Comparison of ENCODE assay signal across 8 cellular contexts in genomic region chr6:142207265-142207877, GRCh38.
DNase-seq lines count a peak whose midpoint lies in the region; ATAC-seq and TF ChIP-seq lines count a peak whose summit lies in the region.

No MANE protein-coding gene starts in this region.

- H3K9me3 ChIP-seq in prostate gland = no peaks in the 10 kb centered on the region

- no peaks in the 10 kb centered on the region for H3K36me3 ChIP-seq in prostate gland

- DNase-seq in GM10266 (ENCODE audit: extremely low spot score) (no peak), NCI-H69 (lab: John Stamatoyannopoulos, UW) (peak; percentile 83), foreskin fibroblast (peak; percentile 33 to 76), prostate gland (ENCODE audit: low spot score) (peak; percentile 34), KG1 (lab: John Stamatoyannopoulos, UW) (no peak)
- DNase-seq in activated T-cell treated with anti-CD3 and anti-CD28 coated beads, Interleukin-2, amount 50 U/mL, for 1 hour = peak; percentile 46

- H3K27ac ChIP-seq in prostate gland = no peak overlapping the region

- TF ChIP-seq CTCF in GM10266 (IDR thresholded peaks at IDR 0.05; ENCODE audit: control insufficient read depth, insufficient read depth, low read depth, missing control alignments) (peak; percentile 52), foreskin fibroblast (IDR thresholded peaks at IDR 0.05; ENCODE audit: low read depth, low read length) (peak; percentile 83), prostate gland (IDR thresholded peaks at IDR 0.05) (peak; percentile 53 to 69 (median 62))

- WGBS in prostate gland = 64% methylated on average over 4 of the region's 4 CpGs

- intact Hi-C loops in prostate gland (cut with DNase I) = no loop called here

- no peak for TF ChIP-seq POLR2A in prostate gland (IDR thresholded peaks at IDR 0.05)

- peak; percentile 70 for ATAC-seq in HG02571 (IDR thresholded peaks at IDR 0.05; ENCODE audit: unreplicated experiment)
- no peak for ATAC-seq in HG03280 (IDR thresholded peaks at IDR 0.05; ENCODE audit: unreplicated experiment)

- no peak overlapping the region for H3K4me3 ChIP-seq in foreskin fibroblast (ENCODE audit: low read depth in 1 of 2, low read length in 2 of 2)
- no peak overlapping the region for H3K4me3 ChIP-seq in prostate gland

- H3K27me3 ChIP-seq in prostate gland (replicated peaks; ENCODE audit: insufficient read depth) = no peaks in the 10 kb centered on the region

- no peaks in the 10 kb centered on the region for H3K4me1 ChIP-seq in prostate gland (replicated peaks)

Comparison
In these comparisons a context has a peak if more than half of its experiments do, and no peak if none do; other contexts are left out.
1. DNase-seq: peak in NCI-H69 (single experiment), activated T-cell treated with anti-CD3 and anti-CD28 coated beads, Interleukin-2, amount 50 U/mL, for 1 hour (single experiment), foreskin fibroblast (2 of 2) and prostate gland (single experiment); none in GM10266 (single experiment) and KG1 (single experiment).
2. Peak in every context shown above with its lines, with median percentiles within 50 percentile points of each other: CTCF ChIP-seq.